ENCODE assay signal across 8 cellular contexts in genomic region chr22:36330655-36331305, GRCh38. TPM values are rescaled to one million over a fixed set of nuclear protein-coding genes. Genes with fewer than 3 reads are reported as not detected.
DNase-seq lines count a peak whose midpoint lies in the region; ATAC-seq lines count a peak whose summit lies in the region.

No MANE protein-coding gene starts in this region.

- peaks cover 94% of the 10 kb centered on the region for H3K36me3 Mint-ChIP-seq in activated naive CD4-positive, alpha-beta T cell treated with anti-CD3 and anti-CD28 coated beads, Interleukin-2, amount 10 ng/mL, durations not matched to agents 7 days and 5 days
- H3K36me3 Mint-ChIP-seq in activated naive CD8-positive, alpha-beta T cell treated with anti-CD3 and anti-CD28 coated beads, Interleukin-2, amount 10 ng/mL, durations not matched to agents 7 days and 5 days = peaks cover 58% of the 10 kb centered on the region
- H3K36me3 Mint-ChIP-seq in immature natural killer cell = peaks cover 15 to 20% (median 19%) of the 10 kb centered on the region in 3 donors

- H3K4me3 Mint-ChIP-seq in activated naive CD4-positive, alpha-beta T cell treated with anti-CD3 and anti-CD28 coated beads, Interleukin-2, amount 10 ng/mL, durations not matched to agents 7 days and 5 days = peak overlapping the region; percentile 87
- peak overlapping the region; percentile 90 for H3K4me3 Mint-ChIP-seq in activated naive CD8-positive, alpha-beta T cell treated with anti-CD3 and anti-CD28 coated beads, Interleukin-2, amount 10 ng/mL, durations not matched to agents 7 days and 5 days
- peak overlapping the region; percentile 82 to 91 (median 91) for H3K4me3 Mint-ChIP-seq in immature natural killer cell

- peak overlapping the region; percentile 79 for H3K27ac ChIP-seq in substantia nigra (ENCODE audit: low read depth, low read length, poor library complexity, severe bottlenecking)

- CTCF ChIA-PET in activated naive CD4-positive, alpha-beta T cell treated with anti-CD3 and anti-CD28 coated beads, Interleukin-2, amount 10 ng/mL, durations not matched to agents 7 days and 5 days (lab: Charles Lee) = interaction anchor here (0.9 to 2.4 kb wide), 7 partner anchors 13 to 140 kb away, joined by 3 to 15 read pairs (median 6); no protein-coding TSS in a partner anchor

- no peaks in the 10 kb centered on the region for H3K9me3 Mint-ChIP-seq in activated naive CD4-positive, alpha-beta T cell treated with anti-CD3 and anti-CD28 coated beads, Interleukin-2, amount 10 ng/mL, durations not matched to agents 7 days and 5 days
- H3K9me3 Mint-ChIP-seq in activated naive CD8-positive, alpha-beta T cell treated with anti-CD3 and anti-CD28 coated beads, Interleukin-2, amount 10 ng/mL, durations not matched to agents 7 days and 5 days = no peaks in the 10 kb centered on the region
- no peaks in the 10 kb centered on the region for H3K9me3 Mint-ChIP-seq in immature natural killer cell

- peak; percentile 49 for DNase-seq in activated naive CD4-positive, alpha-beta T cell treated with anti-CD3 and anti-CD28 coated beads, Interleukin-2, amount 10 ng/mL, durations not matched to agents 7 days and 5 days
- DNase-seq in activated naive CD4-positive, alpha-beta T cell treated with Interleukin-2 at 50 U/mL for 16 hours = no peak
- DNase-seq in activated naive CD8-positive, alpha-beta T cell treated with anti-CD3 and anti-CD28 coated beads, Interleukin-2, amount 10 ng/mL, durations not matched to agents 7 days and 5 days = peak; percentile 46
- DNase-seq in immature natural killer cell (no peak), substantia nigra (lab: John Stamatoyannopoulos, UW) (peak in 3 of 49 donors; percentile 23 to 29 (median 24)), HUDEP-2 (lab: John Stamatoyannopoulos, UW; ENCODE audit: unreplicated experiment in 76 of 76) (no peak), NCI-H446 treated with DMSO at 0.1 percent for 48 hours (lab: John Stamatoyannopoulos, UW) (no peak)
- DNase-seq in effector CD8-positive, alpha-beta T cell (lab: John Stamatoyannopoulos, UW) = no peak

- no peak for ATAC-seq in activated naive CD8-positive, alpha-beta T cell treated with anti-CD3 and anti-CD28 coated beads, Interleukin-2, amount 10 ng/mL, durations not matched to agents 7 days and 5 days (ENCODE audit: low read depth)

- no peaks in the 10 kb centered on the region for H3K27me3 Mint-ChIP-seq in activated naive CD4-positive, alpha-beta T cell treated with anti-CD3 and anti-CD28 coated beads, Interleukin-2, amount 10 ng/mL, durations not matched to agents 7 days and 5 days
- H3K27me3 Mint-ChIP-seq in activated naive CD8-positive, alpha-beta T cell treated with anti-CD3 and anti-CD28 coated beads, Interleukin-2, amount 10 ng/mL, durations not matched to agents 7 days and 5 days = no peaks in the 10 kb centered on the region
- H3K27me3 Mint-ChIP-seq in immature natural killer cell (ENCODE audit: low read depth in 3 of 3) = peaks cover 9 to 32% (median 29%) of the 10 kb centered on the region in 3 donors

- H3K4me1 Mint-ChIP-seq in activated naive CD4-positive, alpha-beta T cell treated with anti-CD3 and anti-CD28 coated beads, Interleukin-2, amount 10 ng/mL, durations not matched to agents 7 days and 5 days = peaks cover 94% of the 10 kb centered on the region
- H3K4me1 Mint-ChIP-seq in activated naive CD8-positive, alpha-beta T cell treated with anti-CD3 and anti-CD28 coated beads, Interleukin-2, amount 10 ng/mL, durations not matched to agents 7 days and 5 days = peaks cover 84% of the 10 kb centered on the region
- H3K4me1 Mint-ChIP-seq in immature natural killer cell = peaks cover 92 to 93% of the 10 kb centered on the region in 2 donors

- POLR2A ChIA-PET in activated naive CD8-positive, alpha-beta T cell treated with anti-CD3 and anti-CD28 coated beads, Interleukin-2, amount 10 ng/mL, durations not matched to agents 7 days and 5 days (lab: Charles Lee) = interaction anchor here (0.8 to 4.5 kb wide), 16 partner anchors 9 to 140 kb away, joined by 3 to 62 read pairs (median 6); partner anchors contain the start of gene MYH9

- H3K27ac Mint-ChIP-seq in activated naive CD4-positive, alpha-beta T cell treated with anti-CD3 and anti-CD28 coated beads, Interleukin-2, amount 10 ng/mL, durations not matched to agents 7 days and 5 days = peak overlapping the region; percentile 99
- H3K27ac Mint-ChIP-seq in activated naive CD8-positive, alpha-beta T cell treated with anti-CD3 and anti-CD28 coated beads, Interleukin-2, amount 10 ng/mL, durations not matched to agents 7 days and 5 days = peak overlapping the region; percentile 98
- peak overlapping the region; percentile 96 to 99 (median 98) for H3K27ac Mint-ChIP-seq in immature natural killer cell

RNA-seq across cellular contexts. Expression of gene MYH9, which starts 57.0 kb away (rescaled TPM):
- 100 to 1,000 TPM; 803 to 821 TPM for total RNA-seq in activated naive CD8-positive, alpha-beta T cell treated with anti-CD3 and anti-CD28 coated beads, Interleukin-2, amount 10 ng/mL, durations not matched to agents 7 days and 5 days
- polyA plus RNA-seq in immature natural killer cell = 100 to 1,000 TPM in 1 of 3 donors, 10 to 100 TPM in 1, 1 to 10 TPM in 1; 8.7 to 355 (median 40.2) TPM

Comparison
In these comparisons a context has a peak if more than half of its experiments do, and no peak if none do; other contexts are left out.
1. DNase-seq: peak in activated naive CD4-positive, alpha-beta T cell treated with anti-CD3 and anti-CD28 coated beads, Interleukin-2, amount 10 ng/mL, durations not matched to agents 7 days and 5 days (single experiment) and activated naive CD8-positive, alpha-beta T cell treated with anti-CD3 and anti-CD28 coated beads, Interleukin-2, amount 10 ng/mL, durations not matched to agents 7 days and 5 days (single experiment); none in activated naive CD4-positive, alpha-beta T cell treated with Interleukin-2 at 50 U/mL for 16 hours (single experiment), immature natural killer cell (0 of 3), HUDEP-2 (0 of 76), effector CD8-positive, alpha-beta T cell (single experiment) and NCI-H446 treated with DMSO at 0.1 percent for 48 hours (single experiment).
2. Peak in every context shown above with its lines, with median percentiles within 50 percentile points of each other: H3K27ac Mint-ChIP-seq and H3K4me3 Mint-ChIP-seq.